In genomic region chr1:27567183-27567526, GRCh38 we compare ENCODE assay signal across 15 cellular contexts. TPM values are rescaled to one million over a fixed set of nuclear protein-coding genes. Genes with fewer than 3 reads are reported as not detected.
DNase-seq lines count a peak whose midpoint lies in the region; ATAC-seq, FAIRE-seq and TF ChIP-seq lines count a peak whose summit lies in the region.
"Had no signal": no experiment of that assay in that cellular context is flagged by ENCODE, and none has a peak within 500 bp of the region (broad histone marks: within the 10 kb centered on the region; RNA-seq: fewer than 3 reads in every experiment).

No MANE protein-coding gene starts in this region.

- no peak overlapping the region for H3K4me3 ChIP-seq in NT2/D1 (ENCODE audit: insufficient read length, low read depth)
- H3K4me3 ChIP-seq in stomach smooth muscle (ENCODE audit: low read length in 2 of 2), result peak overlapping the region; percentile 22 to 35

- H3K36me3 Mint-ChIP-seq in chondrocyte (ENCODE audit: low read depth), result no peaks in the 10 kb centered on the region
- H3K36me3 Mint-ChIP-seq in mesothelial cell of epicardium, result no peaks in the 10 kb centered on the region

- no peak for ATAC-seq in HG02981 (IDR thresholded peaks at IDR 0.05; ENCODE audit: unreplicated experiment)
- ATAC-seq: stimulated activated naive CD8-positive, alpha-beta T cell treated with anti-CD3 and anti-CD28 coated beads, Interleukin-15, Interleukin-2, amounts not matched to agents 100 U/mL and 50 U/mL, for 24 hours had no signal

- TF ChIP-seq CTCF in chondrocyte (IDR thresholded peaks at IDR 0.05) (no peak), mesothelial cell of epicardium (IDR thresholded peaks at IDR 0.05; ENCODE audit: unreplicated experiment) (no peak)

- H3K4me1 ChIP-seq in NT2/D1 (ENCODE audit: insufficient read depth, insufficient read length) (peaks cover 80% of the 10 kb centered on the region), stomach smooth muscle (ENCODE audit: control insufficient read depth, insufficient read depth, low read length) (peaks cover 100% of the 10 kb centered on the region)

- no peaks in the 10 kb centered on the region for H3K27me3 ChIP-seq in NT2/D1 (ENCODE audit: insufficient read depth, insufficient read length)
- H3K27me3 ChIP-seq in stomach smooth muscle (ENCODE audit: control insufficient read depth in 1 of 2, insufficient read depth in 2 of 2, low read length in 2 of 2), result no peaks in the 10 kb centered on the region

- H3K9ac ChIP-seq in NT2/D1 (ENCODE audit: insufficient read length, low read depth) (peak overlapping the region; percentile 69), stomach smooth muscle (ENCODE audit: low read length in 2 of 2) (peak overlapping the region; percentile 40 to 42)

- H3K27ac Mint-ChIP-seq in chondrocyte (ENCODE audit: unreplicated experiment), result peak overlapping the region; percentile 89
- peak overlapping the region; percentile 66 for H3K27ac Mint-ChIP-seq in mesothelial cell of epicardium

- no peaks in the 10 kb centered on the region for H3K9me3 Mint-ChIP-seq in chondrocyte (ENCODE audit: low read depth)
- no peaks in the 10 kb centered on the region for H3K9me3 Mint-ChIP-seq in mesothelial cell of epicardium

- no peak for FAIRE-seq in HTR-8/SVneo (lab: Jason Lieb, UNC)

- H3K4me1 Mint-ChIP-seq in chondrocyte (ENCODE audit: low read depth) (peaks cover 95% of the 10 kb centered on the region), mesothelial cell of epicardium (peaks cover 81% of the 10 kb centered on the region)

- H3K27me3 Mint-ChIP-seq in chondrocyte (ENCODE audit: low read depth), result no peaks in the 10 kb centered on the region
- no peaks in the 10 kb centered on the region for H3K27me3 Mint-ChIP-seq in mesothelial cell of epicardium (ENCODE audit: low read depth)

- peak overlapping the region; percentile 23 for H3K4me3 Mint-ChIP-seq in chondrocyte (ENCODE audit: unreplicated experiment)
- no peak overlapping the region for H3K4me3 Mint-ChIP-seq in mesothelial cell of epicardium

- DNase-seq in NT2/D1 (ENCODE audit: low read depth, low spot score), result no peak
- DNase-seq in chondrocyte (ENCODE audit: low spot score), result no peak
- DNase-seq in mesothelial cell of epicardium (ENCODE audit: low spot score in 2 of 2, unreplicated experiment in 2 of 2), result no peak
- DNase-seq in GOT3 (lab: John Stamatoyannopoulos, UW), result no peak
- DNase-seq in HTR-8/SVneo (ENCODE audit: insufficient read length, low spot score), result no peak
- no peak for DNase-seq in DMS79 (lab: John Stamatoyannopoulos, UW)
- DNase-seq: activated CD4-positive, alpha-beta T cell treated with anti-CD3 and anti-CD28 coated beads for 48 hours; activated effector memory CD4-positive, alpha-beta T cell treated with Interleukin-2 at 50 U/mL for 16 hours; central memory CD4-positive, alpha-beta T cell; NCI-H1105 treated with DMSO at 0.1 percent for 48 hours; NK-92 treated with Interleukin-12 subunit alpha and Interleukin-12 subunit beta, amount 100 ng/mL, for 24 hours; stimulated activated CD4-positive, alpha-beta T cell treated with anti-CD3 and anti-CD28 coated beads, Interleukin-2, amount 100 ng/mL, for 48 hours; stimulated activated naive CD8-positive, alpha-beta T cell treated with anti-CD3 and anti-CD28 coated beads, Interleukin-15, Interleukin-2, amounts not matched to agents 100 U/mL and 50 U/mL, for 24 hours had no signal

- peaks cover 17% of the 10 kb centered on the region for H3K36me3 ChIP-seq in NT2/D1 (ENCODE audit: insufficient read depth, insufficient read length, low read length)
- no peaks in the 10 kb centered on the region for H3K36me3 ChIP-seq in stomach smooth muscle (ENCODE audit: control insufficient read depth in 2 of 2, insufficient read depth in 2 of 2, low read length in 2 of 2)

- H3K9me3 ChIP-seq in NT2/D1 (ENCODE audit: insufficient read depth, low read length), result no peaks in the 10 kb centered on the region
- no peaks in the 10 kb centered on the region for H3K9me3 ChIP-seq in stomach smooth muscle (ENCODE audit: control insufficient read depth in 2 of 2, low read length in 2 of 2)

- peak overlapping the region; percentile 94 for H3K27ac ChIP-seq in stomach smooth muscle (ENCODE audit: low read length)

RNA-seq across cellular contexts. Expression of gene AHDC1, which starts 36.8 kb away (rescaled TPM):
- total RNA-seq in chondrocyte, result 61.6 to 86.7 TPM (median 61.8 TPM) in 3 replicates
- 71.4 to 73.5 TPM (median 72.1 TPM) in 3 replicates for total RNA-seq in mesothelial cell of epicardium
